Comparison of ENCODE assay signal across 8 cellular contexts in the genomic region with DNA sequence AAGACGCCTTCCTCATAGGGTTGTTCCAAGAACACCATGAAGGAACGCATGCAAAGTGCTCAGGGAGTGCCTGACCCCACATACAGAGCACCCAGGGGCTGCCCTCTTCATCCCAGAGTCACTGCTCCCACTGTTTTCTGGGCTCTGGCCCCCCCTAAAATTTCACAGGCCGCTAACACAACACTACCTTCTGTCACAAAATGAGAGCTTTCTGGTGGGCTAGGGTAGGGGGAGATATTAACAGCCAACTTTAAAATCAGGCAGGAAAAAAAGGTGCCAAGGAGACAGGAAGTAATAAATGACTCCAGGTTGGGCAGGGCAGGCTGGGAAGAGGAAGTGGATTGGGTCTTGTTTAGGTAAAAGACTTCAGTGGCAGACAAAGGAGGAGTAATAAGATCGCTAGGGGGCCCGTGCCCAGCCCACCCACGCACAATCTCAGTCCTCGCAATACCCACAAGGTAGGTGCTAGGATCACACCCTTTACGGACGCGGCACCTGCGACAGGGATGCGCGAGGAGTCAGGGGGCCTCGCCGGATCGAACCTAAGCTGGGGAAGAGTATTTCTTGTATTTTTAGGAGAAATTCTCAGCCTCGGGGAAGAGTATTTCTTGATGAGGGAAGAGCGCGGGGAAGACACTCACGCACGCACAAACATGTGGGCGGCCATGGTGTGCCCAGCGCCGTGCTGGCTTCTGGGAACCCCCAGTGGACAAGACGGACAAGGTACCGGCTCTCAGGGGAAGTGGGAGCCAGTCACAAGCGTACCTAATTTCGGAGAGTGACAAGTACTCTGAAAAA. TPM values are rescaled to one million over a fixed set of nuclear protein-coding genes. Genes with fewer than 3 reads are reported as not detected.
A peak's percentile ranks its signal among the peaks of the same experiment; 100 is the strongest.
DNase-seq lines count a peak whose midpoint lies in the region; ATAC-seq and TF ChIP-seq lines count a peak whose summit lies in the region.

No MANE protein-coding gene starts in this region.

- no peak for DNase-seq in A673 (ENCODE audit: low spot score)
- peak; percentile 14 for DNase-seq in stimulated activated naive CD4-positive, alpha-beta T cell treated with Interleukin-2 at 50 U/mL for 16 hours (lab: John Stamatoyannopoulos, UW)
- DNase-seq in omental fat pad (ENCODE audit: low spot score) = no peak
- DNase-seq in GM19240 (ENCODE audit: insufficient read length, low spot score) = no peak

- peaks cover 9% of the 10 kb centered on the region for H3K36me3 Mint-ChIP-seq in activated naive CD4-positive, alpha-beta T cell treated with anti-CD3 and anti-CD28 coated beads, Interleukin-2, amount 50 U/mL, for 24 hours

- CTCF ChIA-PET in A673 (lab: Charles Lee) = no interaction called here

- peaks cover 16% of the 10 kb centered on the region for H3K4me1 ChIP-seq in A673 (ENCODE audit: insufficient read depth, low read length, poor library complexity, severe bottlenecking)

- no peaks in the 10 kb centered on the region for H3K9me3 Mint-ChIP-seq in activated naive CD4-positive, alpha-beta T cell treated with anti-CD3 and anti-CD28 coated beads, Interleukin-2, amount 50 U/mL, for 24 hours

- H3K36me3 ChIP-seq in A673 (ENCODE audit: insufficient read depth, low read length, poor library complexity, severe bottlenecking) = no peaks in the 10 kb centered on the region

- peak overlapping the region; percentile 99 for H3K4me3 ChIP-seq in A673 (ENCODE audit: low read depth, low read length, poor library complexity, severe bottlenecking)
- peak overlapping the region; percentile 63 for H3K4me3 ChIP-seq in iPS-18c (ENCODE audit: insufficient read depth, low read depth, low read length)

- ATAC-seq in HG02852 (IDR thresholded peaks at IDR 0.05; ENCODE audit: unreplicated experiment) (peak; percentile 8), omental fat pad (ENCODE audit: low FRiP score) (no peak), HG03460 (IDR thresholded peaks at IDR 0.05; ENCODE audit: unreplicated experiment) (no peak)

- H3K27me3 ChIP-seq in A673 (replicated peaks; ENCODE audit: insufficient read depth, low read depth, low read length, poor library complexity) = no peaks in the 10 kb centered on the region

- no peaks in the 10 kb centered on the region for H3K27me3 Mint-ChIP-seq in activated naive CD4-positive, alpha-beta T cell treated with anti-CD3 and anti-CD28 coated beads, Interleukin-2, amount 50 U/mL, for 24 hours

- H3K4me3 Mint-ChIP-seq in activated naive CD4-positive, alpha-beta T cell treated with anti-CD3 and anti-CD28 coated beads, Interleukin-2, amount 50 U/mL, for 24 hours = peak overlapping the region; percentile 94

- peaks cover 41% of the 10 kb centered on the region for H3K4me1 Mint-ChIP-seq in activated naive CD4-positive, alpha-beta T cell treated with anti-CD3 and anti-CD28 coated beads, Interleukin-2, amount 50 U/mL, for 24 hours

- peak overlapping the region; percentile 86 for H3K27ac Mint-ChIP-seq in activated naive CD4-positive, alpha-beta T cell treated with anti-CD3 and anti-CD28 coated beads, Interleukin-2, amount 50 U/mL, for 24 hours

- intact Hi-C loops in A673 (cut with micrococcal nuclease; ENCODE audit: unreplicated experiment) = no loop called here

- TF ChIP-seq CTCF in A673 (conservative IDR thresholded peaks at IDR 0.05; ENCODE audit: low read depth, low read length) (no peak), omental fat pad (IDR thresholded peaks at IDR 0.05) (no peak)

- POLR2A ChIA-PET in A673 (lab: Charles Lee; ENCODE audit: low non-redundant PET) = no interaction called here

- no peaks in the 10 kb centered on the region for H3K9me3 ChIP-seq in A673 (ENCODE audit: low read depth, low read length, poor library complexity, severe bottlenecking)
- no peaks in the 10 kb centered on the region for H3K9me3 ChIP-seq in iPS-18c (ENCODE audit: control insufficient read depth, insufficient read depth, low read length)

- BruUV-seq in A673 (replicated peaks; lab: Mats Ljungman, UMichigan) = TSS peak; percentile 64

- H3K27ac ChIP-seq in A673 (ENCODE audit: low read depth, low read length, poor library complexity, severe bottlenecking) = peak overlapping the region; percentile 89

RNA-seq across cellular contexts. Expression of gene FAM118A, which starts 0.9 kb away (rescaled TPM):
- 54.0 and 58.3 TPM in 2 replicates for total RNA-seq in A673 (2021)
- total RNA-seq in omental fat pad = 10 to 100 TPM; 16.9 to 59.0 (median 33.7) TPM

RNA-seq across cellular contexts. Expression of gene UPK3A, which starts 24.1 kb away (rescaled TPM):
- total RNA-seq in A673 (2021) (not detected in 2 replicates), omental fat pad (not detected)
